9 cellular contexts compared by ENCODE assay signal in the genomic region with DNA sequence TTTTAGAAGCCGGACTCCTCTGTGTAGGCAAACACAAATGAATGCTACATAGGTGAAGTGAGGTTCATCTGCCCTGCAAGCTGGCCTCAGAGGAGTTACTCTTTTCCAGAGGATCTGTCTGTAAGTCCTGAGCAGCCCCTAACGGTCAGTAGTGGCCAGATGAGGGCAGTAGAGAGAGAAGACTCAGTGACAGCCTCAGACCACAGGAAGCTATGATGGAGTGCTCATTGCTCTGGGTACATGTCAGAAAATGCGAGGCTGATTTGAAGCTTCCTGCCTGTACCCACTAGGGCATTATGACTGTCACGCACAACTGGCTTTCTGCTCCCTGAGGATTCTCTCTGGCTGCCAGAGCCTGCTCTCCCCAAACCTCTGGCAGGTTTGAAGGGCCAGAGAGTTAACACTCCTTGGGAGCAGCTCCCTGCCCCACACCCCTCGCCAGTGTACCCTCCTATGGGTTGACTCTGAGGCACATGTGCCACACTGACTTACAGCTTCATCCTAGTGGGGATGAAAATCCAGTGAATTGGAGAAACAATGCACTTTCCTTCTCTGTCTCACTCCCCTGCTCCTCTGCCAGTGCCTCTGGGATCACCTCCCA.
DNase-seq lines count a peak whose midpoint lies in the region; ATAC-seq and TF ChIP-seq lines count a peak whose summit lies in the region.
"Had no signal": no experiment of that assay in that cellular context is flagged by ENCODE, and none has a peak within 500 bp of the region (broad histone marks: within the 10 kb centered on the region; RNA-seq: fewer than 3 reads in every experiment).

No MANE protein-coding gene starts in this region.

- H3K27me3 Mint-ChIP-seq in Calu3 (ENCODE audit: unreplicated experiment), result no peaks in the 10 kb centered on the region
- H3K27me3 Mint-ChIP-seq: activated B cell treated with CpG ODN at 0.5 μM for 24 hours had no signal

- CTCF ChIA-PET in PC-9 (lab: Charles Lee), result interaction anchor here (0.6 kb wide), 1 partner anchor 1199 kb away, joined by 3 read pairs; no protein-coding TSS in a partner anchor
- CTCF ChIA-PET in Calu3 (lab: Charles Lee), result interaction anchor here (0.7 kb wide), 1 partner anchor 41 kb away, joined by 3 read pairs; no protein-coding TSS in a partner anchor

- no peaks in the 10 kb centered on the region for H3K79me2 ChIP-seq in PC-9 (ENCODE audit: low read depth)

- no peaks in the 10 kb centered on the region for H3K9me3 ChIP-seq in PC-9 (ENCODE audit: insufficient read depth, low read depth)

- DNase-seq in PC-9, result peak in 1 of 2 experiments; percentile 24
- DNase-seq in foreskin melanocyte, result peak; percentile 72
- DNase-seq in sciatic nerve (ENCODE audit: low spot score), result no peak
- DNase-seq in Calu3, result no peak
- DNase-seq: activated B cell treated with CpG ODN at 0.5 μM for 24 hours had no signal

- no peaks in the 10 kb centered on the region for H3K27me3 ChIP-seq in PC-9 (ENCODE audit: insufficient read depth, low read depth)

- peaks cover 3% of the 10 kb centered on the region; the same call in 1 of the 2 replicates for H4K20me1 ChIP-seq in PC-9 (ENCODE audit: insufficient read depth)

- no peak overlapping the region for H3K4me3 ChIP-seq in GM12875 (ENCODE audit: low read depth, low read length)
- H3K4me3 ChIP-seq in PC-9, result no peak overlapping the region

- H3F3A ChIP-seq in PC-9 (ENCODE audit: insufficient read depth, low read depth), result no peaks in the 10 kb centered on the region

- intact Hi-C loops in PC-9 (cut with micrococcal nuclease; ENCODE audit: unreplicated experiment), result loop anchor here (5.0 kb wide), 1 partner anchor 1198 kb away; no protein-coding TSS in a partner anchor
- intact Hi-C loops in sciatic nerve (cut with DNase I), result no loop called here
- intact Hi-C loops in Calu3 (cut with micrococcal nuclease; ENCODE audit: unreplicated experiment), result no loop called here

- no peaks in the 10 kb centered on the region for H3K36me3 ChIP-seq in PC-9 (ENCODE audit: low read depth)

- no peak overlapping the region for H3K27ac Mint-ChIP-seq in Calu3 (ENCODE audit: unreplicated experiment)
- H3K27ac Mint-ChIP-seq: activated B cell treated with CpG ODN at 0.5 μM for 24 hours, mesothelial cell of epicardium had no signal

- H3K36me3 Mint-ChIP-seq in Calu3 (ENCODE audit: insufficient read depth, unreplicated experiment), result no peaks in the 10 kb centered on the region
- H3K36me3 Mint-ChIP-seq: mesothelial cell of epicardium had no signal

- ATAC-seq in GM19455 (IDR thresholded peaks at IDR 0.05; ENCODE audit: unreplicated experiment), result peak; percentile 87
- ATAC-seq in HG03342 (IDR thresholded peaks at IDR 0.05; ENCODE audit: unreplicated experiment), result peak; percentile 98
- ATAC-seq in sciatic nerve, result peak; percentile 48

- no peak overlapping the region for H2AFZ ChIP-seq in PC-9

- H3K4me2 ChIP-seq in PC-9, result no peak overlapping the region

- peaks cover 26% of the 10 kb centered on the region for H3K9me3 Mint-ChIP-seq in Calu3 (ENCODE audit: low read depth, unreplicated experiment)
- H3K9me3 Mint-ChIP-seq: activated B cell treated with CpG ODN at 0.5 μM for 24 hours, mesothelial cell of epicardium had no signal

- H3K9me2 ChIP-seq in PC-9 (ENCODE audit: insufficient read depth), result no peaks in the 10 kb centered on the region

- TF ChIP-seq CTCF in GM12875 (IDR thresholded peaks at IDR 0.05; ENCODE audit: borderline replicate concordance, insufficient read depth, low read depth, low read length) (peak; percentile 58), PC-9 (conservative IDR thresholded peaks at IDR 0.05) (peak; percentile 54), Calu3 (IDR thresholded peaks at IDR 0.05; ENCODE audit: unreplicated experiment) (no peak)

- H3K4me1 Mint-ChIP-seq in Calu3 (ENCODE audit: low read depth, unreplicated experiment), result no peaks in the 10 kb centered on the region
- H3K4me1 Mint-ChIP-seq: activated B cell treated with CpG ODN at 0.5 μM for 24 hours, mesothelial cell of epicardium had no signal

- H3K4me3 Mint-ChIP-seq in Calu3 (ENCODE audit: low read depth, unreplicated experiment), result no peak overlapping the region
- H3K4me3 Mint-ChIP-seq: activated B cell treated with CpG ODN at 0.5 μM for 24 hours, mesothelial cell of epicardium had no signal

- H3K4me1 ChIP-seq in PC-9 (replicated peaks; ENCODE audit: insufficient read depth), result no peaks in the 10 kb centered on the region

- POLR2A ChIA-PET in PC-9 (lab: Charles Lee; ENCODE audit: unreplicated experiment), result no interaction called here

- BruUV-seq in PC-9 (replicated peaks; lab: Mats Ljungman, UMichigan) (no TSS peak), Calu3 (replicated peaks; lab: Mats Ljungman, UMichigan) (no TSS peak)

- H3K27ac ChIP-seq in PC-9, result no peak overlapping the region

Comparison
In these comparisons a context has a peak if more than half of its experiments do, and no peak if none do; other contexts are left out.
1. ATAC-seq: peak in every context shown above with its lines; median percentile 98 in HG03342; 87 in GM19455; 48 in sciatic nerve.